15 cellular contexts compared by ENCODE assay signal in genomic region chr7:45985902-45986301, GRCh38.
DNase-seq lines count a peak whose midpoint lies in the region; ATAC-seq and TF ChIP-seq lines count a peak whose summit lies in the region.
"Had no signal": no experiment of that assay in that cellular context is flagged by ENCODE, and none has a peak within 500 bp of the region (broad histone marks: within the 10 kb centered on the region; RNA-seq: fewer than 3 reads in every experiment).

No MANE protein-coding gene starts in this region.

- H2BK5ac ChIP-seq in mesendoderm (ENCODE audit: low read length), result no peak overlapping the region

- H2BK120ac ChIP-seq in mesendoderm (ENCODE audit: low read depth, low read length), result no peak overlapping the region

- no peak overlapping the region for H3K4me2 ChIP-seq in mesendoderm (ENCODE audit: low read length)

- no peak overlapping the region for H2BK15ac ChIP-seq in mesendoderm (replicated peaks; ENCODE audit: low read depth)

- DNase-seq in Daoy (ENCODE audit: low read depth) (peak; percentile 74), LHCN-M2 (ENCODE audit: low read depth) (peak; percentile 64), coronary artery (ENCODE audit: low spot score) (peak; percentile 59), mesendoderm (peak; percentile 35), NCI-H748 (lab: John Stamatoyannopoulos, UW; ENCODE audit: unreplicated experiment) (no peak), substantia nigra (lab: John Stamatoyannopoulos, UW) (no peak), NCI-H2196 treated with DMSO at 0.1 percent for 48 hours (lab: John Stamatoyannopoulos, UW; ENCODE audit: unreplicated experiment) (no peak)
- DNase-seq: CD8-positive, alpha-beta memory T cell; gastrocnemius medialis; Karpas-422; left cardiac atrium; nephron progenitor cell; stimulated activated CD4-positive, alpha-beta T cell treated with anti-CD3 and anti-CD28 coated beads, Interleukin-15, amount 100 ng/mL, for 24 hours had no signal

- H3K27ac ChIP-seq in coronary artery (no peak overlapping the region), mesendoderm (ENCODE audit: low read depth, low read length) (no peak overlapping the region), substantia nigra (ENCODE audit: low read depth, low read length, poor library complexity, severe bottlenecking) (no peak overlapping the region)
- H3K27ac ChIP-seq: gastrocnemius medialis had no signal

- no peak for ATAC-seq in HG02678 (IDR thresholded peaks at IDR 0.05; ENCODE audit: unreplicated experiment)
- ATAC-seq: gastrocnemius medialis, left cardiac atrium, WTC11 had no signal

- H3K4me3 ChIP-seq in coronary artery (no peak overlapping the region), mesendoderm (ENCODE audit: low read length) (no peak overlapping the region)
- H3K4me3 ChIP-seq: gastrocnemius medialis had no signal

- H3K4ac ChIP-seq in mesendoderm (ENCODE audit: low read depth, low read length), result no peak overlapping the region

- H3K4me1 ChIP-seq in mesendoderm (ENCODE audit: control insufficient read depth, low read depth, low read length), result peaks cover 9% of the 10 kb centered on the region
- H3K4me1 ChIP-seq: gastrocnemius medialis had no signal

- no peak overlapping the region for H3K56ac ChIP-seq in mesendoderm (ENCODE audit: low read length)

- no peaks in the 10 kb centered on the region for H3K27me3 ChIP-seq in mesendoderm (ENCODE audit: insufficient read depth, low read length, poor library complexity)
- H3K27me3 ChIP-seq: gastrocnemius medialis had no signal

- TF ChIP-seq CTCF in coronary artery (IDR thresholded peaks at IDR 0.05), result no peak

- H3K36me3 ChIP-seq in mesendoderm (ENCODE audit: control insufficient read depth, insufficient read depth, low read length), result no peaks in the 10 kb centered on the region
- H3K36me3 ChIP-seq: gastrocnemius medialis had no signal

- no peak overlapping the region for H2AK5ac ChIP-seq in mesendoderm (ENCODE audit: low read length)

- H4K8ac ChIP-seq in mesendoderm (ENCODE audit: low read depth, low read length), result no peak overlapping the region

- no peaks in the 10 kb centered on the region for H3K79me2 ChIP-seq in mesendoderm (ENCODE audit: control insufficient read depth, insufficient read depth, low read length)

- H3K79me1 ChIP-seq in mesendoderm (ENCODE audit: low read length), result no peaks in the 10 kb centered on the region

- no CpG with 5 or more reads among the region's 4 CpGs for WGBS in mesendoderm (ENCODE audit: extremely low coverage, insufficient coverage, low lambda C conversion rate)

- no peak overlapping the region for H3K18ac ChIP-seq in mesendoderm (ENCODE audit: low read length)

- H3K9ac ChIP-seq in mesendoderm (ENCODE audit: low read length), result no peak overlapping the region

- no peak overlapping the region for H4K5ac ChIP-seq in mesendoderm (ENCODE audit: low read length)

- no peak overlapping the region for H3K23ac ChIP-seq in mesendoderm (ENCODE audit: low read length)

Comparison
In these comparisons a context has a peak if more than half of its experiments do, and no peak if none do; other contexts are left out.
1. DNase-seq: peak in Daoy (single experiment), LHCN-M2 (single experiment), coronary artery (single experiment) and mesendoderm (single experiment); none in NCI-H748 (single experiment), substantia nigra (0 of 49) and NCI-H2196 treated with DMSO at 0.1 percent for 48 hours (single experiment).